In the genomic region with DNA sequence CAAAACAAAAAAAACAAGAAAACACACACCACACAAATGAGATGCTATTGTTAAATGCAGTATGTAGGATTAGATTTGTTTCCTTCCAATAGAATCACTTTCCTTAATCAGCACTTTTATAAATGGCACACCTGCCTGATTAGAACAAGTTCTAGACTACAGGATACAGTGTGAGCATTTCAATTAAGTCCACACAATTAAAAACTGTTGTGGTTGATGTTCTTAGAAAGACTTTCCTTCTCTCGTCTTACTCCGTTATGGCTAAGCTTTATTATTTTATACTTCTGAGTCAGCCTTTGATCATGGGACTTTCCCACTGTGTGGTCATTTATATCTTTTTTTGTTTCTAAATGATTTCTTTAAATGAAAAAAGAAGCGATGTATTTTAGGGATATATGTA, we compare ENCODE assay signal across 1 cellular context.
A peak's percentile ranks its signal among the peaks of the same experiment; 100 is the strongest.
TF ChIP-seq lines count a peak whose summit lies in the region.

No MANE protein-coding gene starts in this region.

TF ChIP-seq in K562, 482 proteins besides CTCF, POLR2A, EP300 and RAD21:
- TF ChIP-seq ZNF316 (IDR thresholded peaks at IDR 0.05) (peak; percentile 72), MAFG (tag; conservative IDR thresholded peaks at IDR 0.05) (peak; percentile 48; the same call in 1 of the 2 replicates), ZBTB5 (IDR thresholded peaks at IDR 0.05) (no peak), GATA2 (CRISPR knock-in tag; IDR thresholded peaks at IDR 0.05) (no peak), C11orf30 (IDR thresholded peaks at IDR 0.05; ENCODE audit: low read depth) (peak; percentile 57; the same call in 1 of the 2 replicates)
